In genomic region chr4:21765810-21766407, GRCh38 we compare ENCODE assay signal across 9 cellular contexts.
DNase-seq lines count a peak whose midpoint lies in the region; ATAC-seq and TF ChIP-seq lines count a peak whose summit lies in the region.
"Had no signal": no experiment of that assay in that cellular context is flagged by ENCODE, and none has a peak within 500 bp of the region (broad histone marks: within the 10 kb centered on the region; RNA-seq: fewer than 3 reads in every experiment).

No MANE protein-coding gene starts in this region.

- H3K27ac Mint-ChIP-seq in stimulated activated effector memory CD8-positive, alpha-beta T cell treated with anti-CD3 and anti-CD28 coated beads, Interleukin-12 subunit alpha, Interleukin-12 subunit beta, amount 100 ng/mL, for 72 hours: no peak overlapping the region
- H3K27ac Mint-ChIP-seq: activated B cell treated with CpG ODN at 0.5 μM for 24 hours had no signal

- intact Hi-C loops in breast epithelium (cut with DNase I; ENCODE audit: low total_unique reads): loop anchor here (10.0 kb wide), 1 partner anchor 479 kb away; no protein-coding TSS in a partner anchor
- intact Hi-C loops in left colon (cut with DNase I, micrococcal nuclease): no loop called here
- intact Hi-C loops in uterus (cut with DNase I; ENCODE audit: low total_unique reads): loop anchor here (5.0 kb wide), 1 partner anchor 254 kb away; no protein-coding TSS in a partner anchor

- peak; percentile 56 for ATAC-seq in GM19043 (IDR thresholded peaks at IDR 0.05; ENCODE audit: low read depth, unreplicated experiment)
- ATAC-seq in HG03342 (IDR thresholded peaks at IDR 0.05; ENCODE audit: unreplicated experiment): peak; percentile 83
- peak; percentile 52 for ATAC-seq in left colon
- ATAC-seq in stimulated activated effector memory CD8-positive, alpha-beta T cell treated with anti-CD3 and anti-CD28 coated beads, Interleukin-12 subunit alpha, Interleukin-12 subunit beta, amount 100 ng/mL, for 72 hours: no peak

- H3K9me3 ChIP-seq in breast epithelium (peaks cover 0 to 4% of the 10 kb centered on the region in 2 donors), uterus (no peaks in the 10 kb centered on the region)

- H3K4me1 ChIP-seq in breast epithelium (no peaks in the 10 kb centered on the region), uterus (no peaks in the 10 kb centered on the region)

- H3K4me3 ChIP-seq in breast epithelium (no peak overlapping the region), uterus (no peak overlapping the region)

- DNase-seq in DMS114 treated with DMSO at 0.1 percent for 48 hours (lab: John Stamatoyannopoulos, UW; ENCODE audit: unreplicated experiment): peak; percentile 52
- DNase-seq in NCI-H82 (lab: John Stamatoyannopoulos, UW): peak; percentile 79
- no peak for DNase-seq in breast epithelium (ENCODE audit: low spot score in 2 of 2)
- peak in 1 of 2 donors; percentile 11 for DNase-seq in left colon
- DNase-seq in uterus: peak in 1 of 2 donors; percentile 26
- no peak for DNase-seq in stimulated activated effector memory CD8-positive, alpha-beta T cell treated with anti-CD3 and anti-CD28 coated beads, Interleukin-12 subunit alpha, Interleukin-12 subunit beta, amount 100 ng/mL, for 72 hours (ENCODE audit: low spot score in 2 of 2)
- DNase-seq: activated B cell treated with CpG ODN at 0.5 μM for 24 hours had no signal

- H3K36me3 ChIP-seq in breast epithelium (no peaks in the 10 kb centered on the region), uterus (no peaks in the 10 kb centered on the region)

- peak in 2 of 3 donors; percentile 49 to 60 for TF ChIP-seq CTCF in breast epithelium (IDR thresholded peaks at IDR 0.05)
- TF ChIP-seq CTCF in uterus (IDR thresholded peaks at IDR 0.05): peak; percentile 64 to 78 (median 74)

- H3K27me3 ChIP-seq in breast epithelium (no peaks in the 10 kb centered on the region), uterus (no peaks in the 10 kb centered on the region)

- H3K27ac ChIP-seq in breast epithelium: no peak overlapping the region
- H3K27ac ChIP-seq in uterus: no peak overlapping the region

- H3K36me3 Mint-ChIP-seq in stimulated activated effector memory CD8-positive, alpha-beta T cell treated with anti-CD3 and anti-CD28 coated beads, Interleukin-12 subunit alpha, Interleukin-12 subunit beta, amount 100 ng/mL, for 72 hours: no peaks in the 10 kb centered on the region

- H3K9me3 Mint-ChIP-seq in stimulated activated effector memory CD8-positive, alpha-beta T cell treated with anti-CD3 and anti-CD28 coated beads, Interleukin-12 subunit alpha, Interleukin-12 subunit beta, amount 100 ng/mL, for 72 hours: no peaks in the 10 kb centered on the region
- H3K9me3 Mint-ChIP-seq: activated B cell treated with CpG ODN at 0.5 μM for 24 hours had no signal

- peaks cover 5% of the 10 kb centered on the region for H3K4me1 Mint-ChIP-seq in stimulated activated effector memory CD8-positive, alpha-beta T cell treated with anti-CD3 and anti-CD28 coated beads, Interleukin-12 subunit alpha, Interleukin-12 subunit beta, amount 100 ng/mL, for 72 hours
- H3K4me1 Mint-ChIP-seq: activated B cell treated with CpG ODN at 0.5 μM for 24 hours had no signal

- TF ChIP-seq POLR2A in breast epithelium (IDR thresholded peaks at IDR 0.05) (no peak), uterus (IDR thresholded peaks at IDR 0.05) (no peak)

- no peak overlapping the region for H3K4me3 Mint-ChIP-seq in stimulated activated effector memory CD8-positive, alpha-beta T cell treated with anti-CD3 and anti-CD28 coated beads, Interleukin-12 subunit alpha, Interleukin-12 subunit beta, amount 100 ng/mL, for 72 hours
- H3K4me3 Mint-ChIP-seq: activated B cell treated with CpG ODN at 0.5 μM for 24 hours had no signal

Comparison
In these comparisons a context has a peak if more than half of its experiments do, and no peak if none do; other contexts are left out.
1. DNase-seq: peak in DMS114 treated with DMSO at 0.1 percent for 48 hours (single experiment) and NCI-H82 (single experiment); none in breast epithelium (0 of 2) and stimulated activated effector memory CD8-positive, alpha-beta T cell treated with anti-CD3 and anti-CD28 coated beads, Interleukin-12 subunit alpha, Interleukin-12 subunit beta, amount 100 ng/mL, for 72 hours (0 of 2).
2. intact Hi-C loops: an anchor here in breast epithelium (10.0 kb wide) and uterus (5.0 kb wide); none called in left colon.